ENCODE assay signal across 16 cellular contexts in the genomic region with DNA sequence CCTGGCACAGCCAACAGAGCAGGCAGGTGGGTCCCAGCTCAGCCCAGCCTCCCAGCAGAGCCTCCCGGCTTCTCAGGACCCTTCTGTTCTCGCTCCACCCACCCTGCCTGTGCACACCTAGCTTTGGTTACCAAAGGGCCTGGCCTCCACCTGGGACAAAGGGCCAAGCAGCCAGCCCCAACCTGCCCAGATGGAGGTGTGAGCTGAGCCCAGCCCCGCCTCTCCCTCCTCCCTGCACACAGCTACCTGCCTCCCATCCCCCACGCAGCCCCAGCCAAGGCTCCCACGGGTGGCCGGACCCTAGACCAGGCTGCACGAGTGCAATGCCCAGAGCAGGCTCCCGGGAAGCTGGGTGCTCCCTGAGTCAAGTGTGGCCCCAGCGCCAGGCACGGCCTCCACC. TPM values are rescaled to one million over a fixed set of nuclear protein-coding genes. Genes with fewer than 3 reads are reported as not detected.
DNase-seq lines count a peak whose midpoint lies in the region; ATAC-seq and TF ChIP-seq lines count a peak whose summit lies in the region.
"Had no signal": no experiment of that assay in that cellular context is flagged by ENCODE, and none has a peak within 500 bp of the region (broad histone marks: within the 10 kb centered on the region; RNA-seq: fewer than 3 reads in every experiment).

No MANE protein-coding gene starts in this region.

- no peak overlapping the region for H3K14ac ChIP-seq in mesenchymal stem cell (ENCODE audit: low read length in 2 of 2)

- no peaks in the 10 kb centered on the region for H3K27me3 Mint-ChIP-seq in CD4-positive, alpha-beta T cell
- H3K27me3 Mint-ChIP-seq: natural killer cell treated with Interleukin-12 subunit alpha and Interleukin-12 subunit beta and Interleukin-15 and Interleukin-18, amount 100 ng/mL, for 72 hours; T-cell had no signal

- H4K91ac ChIP-seq in mesenchymal stem cell (ENCODE audit: low read length), result peak overlapping the region; percentile 41

- no peak for TF ChIP-seq CTCF in CD4-positive, alpha-beta T cell (IDR thresholded peaks at IDR 0.05)
- no peak for TF ChIP-seq CTCF in Loucy (conservative IDR thresholded peaks at IDR 0.05; ENCODE audit: low read length)

- peak overlapping the region in 1 of 2 experiments; percentile 20 for H2BK12ac ChIP-seq in mesenchymal stem cell (ENCODE audit: low read length in 2 of 2)

- H3F3A ChIP-seq in Loucy (ENCODE audit: low read depth), result no peaks in the 10 kb centered on the region

- peaks cover 22% of the 10 kb centered on the region for H4K20me1 ChIP-seq in Loucy (ENCODE audit: insufficient read depth, low read length, poor library complexity, severe bottlenecking)

- H3K4me3 ChIP-seq in Loucy (ENCODE audit: low read length, poor library complexity, severe bottlenecking) (no peak overlapping the region), mesenchymal stem cell (ENCODE audit: insufficient read depth in 1 of 2, low read depth in 1 of 2, low read length in 2 of 2) (no peak overlapping the region)
- H3K4me3 ChIP-seq: smooth muscle cell, vagina had no signal

- no peak overlapping the region for H2BK15ac ChIP-seq in mesenchymal stem cell (ENCODE audit: low read depth, poor library complexity, severe bottlenecking)

- 80% methylated on average over 10 of the region's 10 CpGs for WGBS in mesenchymal stem cell

- peaks cover 47% of the 10 kb centered on the region for H3K79me2 ChIP-seq in Loucy (ENCODE audit: insufficient read depth, low read length)

- POLR2A ChIA-PET in CD4-positive, alpha-beta T cell (lab: Charles Lee), result no interaction called here

- no peak overlapping the region for H2BK5ac ChIP-seq in mesenchymal stem cell (ENCODE audit: low read depth, low read length, poor library complexity, severe bottlenecking)

- H3K36me3 ChIP-seq in Loucy (ENCODE audit: insufficient read depth, low read length) (peaks cover 7% of the 10 kb centered on the region; the same call in 1 of the 2 replicates), mesenchymal stem cell (ENCODE audit: control insufficient read depth in 1 of 2, insufficient read depth in 2 of 2, low read depth in 1 of 2, low read length in 2 of 2) (peaks cover 25 to 51% of the 10 kb centered on the region in 2 experiments)

- H4K8ac ChIP-seq in mesenchymal stem cell (ENCODE audit: low read length), result no peak overlapping the region

- no peak overlapping the region for H3K27ac Mint-ChIP-seq in CD4-positive, alpha-beta T cell
- H3K27ac Mint-ChIP-seq: natural killer cell treated with Interleukin-12 subunit alpha and Interleukin-12 subunit beta and Interleukin-15 and Interleukin-18, amount 100 ng/mL, for 72 hours; T-cell had no signal

- no peaks in the 10 kb centered on the region for H3K9me3 ChIP-seq in CD4-positive, alpha-beta T cell (ENCODE audit: control insufficient read depth, low read length)
- H3K9me3 ChIP-seq in Loucy (ENCODE audit: insufficient read depth, low read depth, low read length) (no peaks in the 10 kb centered on the region), mesenchymal stem cell (ENCODE audit: control insufficient read depth, low read length) (no peaks in the 10 kb centered on the region)
- H3K9me3 ChIP-seq: vagina had no signal

- H3K9me3 Mint-ChIP-seq in CD4-positive, alpha-beta T cell, result no peaks in the 10 kb centered on the region
- H3K9me3 Mint-ChIP-seq: natural killer cell treated with Interleukin-12 subunit alpha and Interleukin-12 subunit beta and Interleukin-15 and Interleukin-18, amount 100 ng/mL, for 72 hours; T-cell had no signal

- H3K4me3 Mint-ChIP-seq in CD4-positive, alpha-beta T cell, result peak overlapping the region; percentile 20
- H3K4me3 Mint-ChIP-seq: natural killer cell treated with Interleukin-12 subunit alpha and Interleukin-12 subunit beta and Interleukin-15 and Interleukin-18, amount 100 ng/mL, for 72 hours; T-cell had no signal

- ATAC-seq in CD4-positive, alpha-beta T cell (ENCODE audit: poor library complexity), result no peak
- ATAC-seq: natural killer cell treated with Interleukin-12 subunit alpha and Interleukin-12 subunit beta and Interleukin-15 and Interleukin-18, amount 100 ng/mL, for 72 hours; T-cell had no signal

- CTCF ChIA-PET in CD4-positive, alpha-beta T cell (lab: Charles Lee), result no interaction called here

- no peak overlapping the region for H2AK5ac ChIP-seq in mesenchymal stem cell (ENCODE audit: low read length, severe bottlenecking)

- no peaks in the 10 kb centered on the region for H3K27me3 ChIP-seq in CD4-positive, alpha-beta T cell (ENCODE audit: control insufficient read depth, insufficient read depth, low read length)
- H3K27me3 ChIP-seq in Loucy (ENCODE audit: insufficient read depth, low read length, poor library complexity, severe bottlenecking), result no peaks in the 10 kb centered on the region
- H3K27me3 ChIP-seq in mesenchymal stem cell (ENCODE audit: control insufficient read depth in 1 of 2, insufficient read depth in 1 of 2, low read length in 2 of 2), result no peaks in the 10 kb centered on the region
- H3K27me3 ChIP-seq: vagina had no signal

- H2AFZ ChIP-seq in Loucy (ENCODE audit: low read length), result no peak overlapping the region
- no peak overlapping the region for H2AFZ ChIP-seq in mesenchymal stem cell (ENCODE audit: low read depth, low read length)

- peaks cover 52% of the 10 kb centered on the region for H3K79me1 ChIP-seq in mesenchymal stem cell (replicated peaks; ENCODE audit: low read length, poor library complexity, severe bottlenecking)

- DNase-seq in CD4-positive, alpha-beta T cell, result no peak
- DNase-seq in mesenchymal stem cell, result no peak
- DNase-seq in GM19240 (ENCODE audit: insufficient read length, low spot score), result no peak
- DNase-seq in amygdala (lab: John Stamatoyannopoulos, UW), result no peak
- no peak for DNase-seq in stimulated activated CD4-positive, alpha-beta T cell treated with anti-CD3 and anti-CD28 coated beads, Interleukin-12 subunit alpha, Interleukin-12 subunit beta, amount 100 ng/mL, for 4 hours
- DNase-seq in SIG-M5 (lab: John Stamatoyannopoulos, UW), result no peak
- DNase-seq: activated CD4-positive, alpha-beta T cell treated with anti-CD3 and anti-CD28 coated beads, Interleukin-2, amount 50 U/mL, for 4 hours; activated naive CD4-positive, alpha-beta T cell; islet precursor cell; MV-4-11; T-cell had no signal

- no peaks in the 10 kb centered on the region for H3K4me1 Mint-ChIP-seq in CD4-positive, alpha-beta T cell (ENCODE audit: low read depth)

- no peak overlapping the region for H2BK120ac ChIP-seq in mesenchymal stem cell (ENCODE audit: low read depth, low read length)

- H3K4me1 ChIP-seq in Loucy (ENCODE audit: insufficient read depth, low read length, poor library complexity, severe bottlenecking) (peaks cover 21% of the 10 kb centered on the region), mesenchymal stem cell (ENCODE audit: control insufficient read depth, insufficient read depth, low read depth, low read length) (peaks cover 75% of the 10 kb centered on the region)

- H3K9ac ChIP-seq in Loucy (ENCODE audit: low read depth, low read length, poor library complexity, severe bottlenecking) (no peak overlapping the region), mesenchymal stem cell (ENCODE audit: low read length) (no peak overlapping the region)

- H3K27ac ChIP-seq in CD4-positive, alpha-beta T cell (ENCODE audit: low read depth, low read length), result no peak overlapping the region
- peak overlapping the region; percentile 100 for H3K27ac ChIP-seq in angular gyrus (ENCODE audit: low read depth, low read length)
- no peak overlapping the region for H3K27ac ChIP-seq in mesenchymal stem cell (ENCODE audit: low read length, poor library complexity, severe bottlenecking)
- H3K27ac ChIP-seq: vagina had no signal

- H3K18ac ChIP-seq in mesenchymal stem cell (ENCODE audit: low read depth in 1 of 2, low read length in 2 of 2), result no peak overlapping the region

- H3K36me3 Mint-ChIP-seq in CD4-positive, alpha-beta T cell (ENCODE audit: low read depth), result peaks cover 8% of the 10 kb centered on the region
- H3K36me3 Mint-ChIP-seq: natural killer cell treated with Interleukin-12 subunit alpha and Interleukin-12 subunit beta and Interleukin-15 and Interleukin-18, amount 100 ng/mL, for 72 hours; T-cell had no signal

- intact Hi-C loops in CD4-positive, alpha-beta T cell (cut with DNase I, micrococcal nuclease), result no loop called here

- H3K4me2 ChIP-seq in Loucy (ENCODE audit: low read depth, low read length, poor library complexity, severe bottlenecking) (peak overlapping the region; percentile 27), mesenchymal stem cell (ENCODE audit: low read length, poor library complexity, severe bottlenecking) (no peak overlapping the region)
- H3K4me2 ChIP-seq: smooth muscle cell had no signal

- H3K23ac ChIP-seq in mesenchymal stem cell (ENCODE audit: low read length in 2 of 2), result no peak overlapping the region

- H3K9me2 ChIP-seq in Loucy (replicated peaks; ENCODE audit: low read depth, low read length), result no peaks in the 10 kb centered on the region

- H3K4ac ChIP-seq in mesenchymal stem cell (ENCODE audit: low read depth in 1 of 2, low read length in 2 of 2), result no peak overlapping the region

RNA-seq across cellular contexts. Expression of a gene that starts 5.6 kb away (rescaled TPM):
- total RNA-seq in CD4-positive, alpha-beta T cell, result 1 to 10 TPM; 6.1 to 8.6 TPM
- polyA plus RNA-seq in mesenchymal stem cell (2013, experiment 1 of 2), result 5.4 TPM
- 5.8 TPM for polyA plus RNA-seq in mesenchymal stem cell (2013, experiment 2 of 2)

RNA-seq across cellular contexts. Expression of a gene that starts 6.4 kb away (rescaled TPM):
- total RNA-seq in CD4-positive, alpha-beta T cell, result 10 to 100 TPM; 30.1 to 30.5 TPM
- 79.1 TPM for polyA plus RNA-seq in mesenchymal stem cell (2013, experiment 1 of 2)
- 79.0 TPM for polyA plus RNA-seq in mesenchymal stem cell (2013, experiment 2 of 2)

RNA-seq across cellular contexts. Expression of a gene that starts 6.5 kb away (rescaled TPM):
- 100 to 1,000 TPM; 144 to 149 TPM for total RNA-seq in CD4-positive, alpha-beta T cell
- polyA plus RNA-seq in mesenchymal stem cell (2013, experiment 1 of 2), result 17.0 TPM
- 16.5 TPM for polyA plus RNA-seq in mesenchymal stem cell (2013, experiment 2 of 2)

RNA-seq across cellular contexts. Expression of a gene that starts 10.5 kb away (rescaled TPM):
- 10 to 100 TPM; 18.2 to 18.7 TPM for total RNA-seq in CD4-positive, alpha-beta T cell
- 22.2 TPM for polyA plus RNA-seq in mesenchymal stem cell (2013, experiment 1 of 2)
- 22.6 TPM for polyA plus RNA-seq in mesenchymal stem cell (2013, experiment 2 of 2)

RNA-seq across cellular contexts. Expression of a gene that starts 10.6 kb away (rescaled TPM):
- 10 to 100 TPM; 22.8 to 25.3 TPM for total RNA-seq in CD4-positive, alpha-beta T cell
- 7.9 TPM for polyA plus RNA-seq in mesenchymal stem cell (2013, experiment 1 of 2)
- polyA plus RNA-seq in mesenchymal stem cell (2013, experiment 2 of 2), result 7.7 TPM
